ENCODE assay signal across 1 cellular context in genomic region chrX:1202251-1202650, GRCh38.
TF ChIP-seq lines count a peak whose summit lies in the region.

No MANE protein-coding gene starts in this region.

TF ChIP-seq in GM23338, 12 proteins besides CTCF, POLR2A, EP300 and RAD21 (continued from another document):
- no peak for TF ChIP-seq ETS1 (IDR thresholded peaks at IDR 0.05)
- TF ChIP-seq ZNF114 (CRISPR knock-in tag; IDR thresholded peaks at IDR 0.05) = no peak
- TF ChIP-seq CREB1 (CRISPR knock-in tag; IDR thresholded peaks at IDR 0.05; ENCODE audit: low read depth) = no peak
- no peak for TF ChIP-seq NANOG (IDR thresholded peaks at IDR 0.05; ENCODE audit: borderline replicate concordance)
- no peak for TF ChIP-seq EZH2 (IDR thresholded peaks at IDR 0.05; ENCODE audit: low read depth, unreplicated experiment)
TF ChIP-seq in GM23338: peak in this region for 0.
